28 cellular contexts compared by ENCODE assay signal in genomic region chr14:65723348-65723747, GRCh38.
DNase-seq lines count a peak whose midpoint lies in the region; ATAC-seq and TF ChIP-seq lines count a peak whose summit lies in the region.
"Had no signal": no experiment of that assay in that cellular context is flagged by ENCODE, and none has a peak within 500 bp of the region (broad histone marks: within the 10 kb centered on the region; RNA-seq: fewer than 3 reads in every experiment).

No MANE protein-coding gene starts in this region.

- H3K27me3 ChIP-seq in thyroid gland, result no peaks in the 10 kb centered on the region
- H3K27me3 ChIP-seq: dorsolateral prefrontal cortex, heart left ventricle, MG63, spleen, tibial nerve had no signal

- WGBS in thyroid gland, 2 donors, result 74 to 82% methylated on average over 3 of the region's 3 CpGs

- no peaks in the 10 kb centered on the region for H3K27me3 Mint-ChIP-seq in activated naive CD4-positive, alpha-beta T cell treated with anti-CD3 and anti-CD28 coated beads, Interleukin-2, amount 10 ng/mL, durations not matched to agents 7 days and 5 days
- no peaks in the 10 kb centered on the region for H3K27me3 Mint-ChIP-seq in activated CD8-positive, alpha-beta T cell treated with anti-CD3 and anti-CD28 coated beads for 36 hours
- H3K27me3 Mint-ChIP-seq in stimulated activated naive CD8-positive, alpha-beta T cell treated with anti-CD3 and anti-CD28 coated beads, Interleukin-15, amount 100 ng/mL, for 72 hours, result no peaks in the 10 kb centered on the region
- H3K27me3 Mint-ChIP-seq: naive thymus-derived CD4-positive, alpha-beta T cell had no signal

- H3K27ac ChIP-seq in thyroid gland, result no peak overlapping the region
- H3K27ac ChIP-seq: dorsolateral prefrontal cortex, heart left ventricle, spleen, tibial nerve had no signal

- peaks cover 0 to 3% of the 10 kb centered on the region in 2 donors for H3K4me1 ChIP-seq in thyroid gland
- H3K4me1 ChIP-seq: heart left ventricle, tibial nerve had no signal

- no peak for DNase-seq in activated naive CD4-positive, alpha-beta T cell treated with anti-CD3 and anti-CD28 coated beads, Interleukin-2, amount 10 ng/mL, durations not matched to agents 7 days and 5 days
- DNase-seq in activated naive CD4-positive, alpha-beta T cell treated with anti-CD3 and anti-CD28 coated beads, Interleukin-2, amount 50 U/mL, for 72 hours (ENCODE audit: low spot score in 2 of 2), result no peak
- no peak for DNase-seq in activated CD8-positive, alpha-beta T cell treated with anti-CD3 and anti-CD28 coated beads for 36 hours
- no peak for DNase-seq in stimulated activated naive CD8-positive, alpha-beta T cell treated with anti-CD3 and anti-CD28 coated beads, Interleukin-15, amount 100 ng/mL, for 72 hours
- DNase-seq in SKM-1 treated with dmso at 0.1 percent for 144 hours (lab: John Stamatoyannopoulos, UW; ENCODE audit: unreplicated experiment) (no peak), C1 segment of cervical spinal cord (lab: John Stamatoyannopoulos, UW) (no peak), thyroid gland (no peak)
- DNase-seq: activated gamma-delta T cell; anterior cingulate cortex; DMS 273 treated with DMSO at 0.1 percent for 48 hours; dorsolateral prefrontal cortex; HCEC 1CT; heart left ventricle; IMR-90; left cardiac atrium; mesenchymal stem cell; MG63; naive thymus-derived CD4-positive, alpha-beta T cell; NCI-H1436 treated with DMSO at 0.1 percent for 48 hours; retina; spleen; stimulated activated CD4-positive, alpha-beta T cell treated with anti-CD3 and anti-CD28 coated beads, Interleukin-4, amount 100 ng/mL, for 1 hour; stimulated activated naive CD4-positive, alpha-beta T cell treated with Interleukin-2 at 50 U/mL for 16 hours had no signal

- no peak overlapping the region for H3K4me3 ChIP-seq in thyroid gland (replicated peaks in 1 of 3)
- H3K4me3 ChIP-seq: dorsolateral prefrontal cortex, heart left ventricle, MG63, spleen, tibial nerve had no signal

- peak overlapping the region; percentile 24 for H3K4me3 Mint-ChIP-seq in activated naive CD4-positive, alpha-beta T cell treated with anti-CD3 and anti-CD28 coated beads, Interleukin-2, amount 10 ng/mL, durations not matched to agents 7 days and 5 days
- H3K4me3 Mint-ChIP-seq in activated CD8-positive, alpha-beta T cell treated with anti-CD3 and anti-CD28 coated beads for 36 hours, result no peak overlapping the region
- H3K4me3 Mint-ChIP-seq in stimulated activated naive CD8-positive, alpha-beta T cell treated with anti-CD3 and anti-CD28 coated beads, Interleukin-15, amount 100 ng/mL, for 72 hours, result peak overlapping the region; percentile 2 to 17
- H3K4me3 Mint-ChIP-seq: CD14-positive monocyte had no signal

- ATAC-seq in activated naive CD4-positive, alpha-beta T cell treated with anti-CD3 and anti-CD28 coated beads, Interleukin-2, amount 50 U/mL, for 72 hours, result no peak
- ATAC-seq in HG03354 (IDR thresholded peaks at IDR 0.05; ENCODE audit: poor library complexity, severe bottlenecking, unreplicated experiment), result peak; percentile 42
- ATAC-seq in activated CD8-positive, alpha-beta T cell treated with anti-CD3 and anti-CD28 coated beads for 36 hours, result peak; percentile 51
- peak; percentile 43 for ATAC-seq in stimulated activated naive CD8-positive, alpha-beta T cell treated with anti-CD3 and anti-CD28 coated beads, Interleukin-15, amount 100 ng/mL, for 72 hours
- ATAC-seq: activated CD4-positive, CD25-positive, alpha-beta regulatory T cell treated with anti-CD3 and anti-CD28 coated beads, Interleukin-2, amount 50 U/mL, for 24 hours; heart left ventricle; left cardiac atrium; naive thymus-derived CD4-positive, alpha-beta T cell; SK-N-SH treated with all-trans-retinoic acid at 6 μM for 48 hours had no signal

- no peak for TF ChIP-seq CTCF in activated CD8-positive, alpha-beta T cell treated with anti-CD3 and anti-CD28 coated beads for 36 hours (IDR thresholded peaks at IDR 0.05)
- no peak for TF ChIP-seq CTCF in thyroid gland (IDR thresholded peaks at IDR 0.05)

- POLR2A ChIA-PET in activated CD8-positive, alpha-beta T cell treated with anti-CD3 and anti-CD28 coated beads for 36 hours (lab: Charles Lee), result no interaction called here

- H3K36me3 ChIP-seq in thyroid gland, result no peaks in the 10 kb centered on the region
- H3K36me3 ChIP-seq: MG63 had no signal

- H3K27ac Mint-ChIP-seq in activated naive CD4-positive, alpha-beta T cell treated with anti-CD3 and anti-CD28 coated beads, Interleukin-2, amount 10 ng/mL, durations not matched to agents 7 days and 5 days, result peak overlapping the region; percentile 88
- H3K27ac Mint-ChIP-seq in activated naive CD4-positive, alpha-beta T cell treated with anti-CD3 and anti-CD28 coated beads, Interleukin-2, amount 50 U/mL, for 72 hours, result no peak overlapping the region
- peak overlapping the region; percentile 75 for H3K27ac Mint-ChIP-seq in activated CD8-positive, alpha-beta T cell treated with anti-CD3 and anti-CD28 coated beads for 36 hours
- H3K27ac Mint-ChIP-seq in stimulated activated naive CD8-positive, alpha-beta T cell treated with anti-CD3 and anti-CD28 coated beads, Interleukin-15, amount 100 ng/mL, for 72 hours, result peak overlapping the region in 1 of 2 donors; percentile 82
- H3K27ac Mint-ChIP-seq: CD14-positive monocyte had no signal

- no peak for TF ChIP-seq POLR2A in thyroid gland (IDR thresholded peaks at IDR 0.05)

- peaks cover 38% of the 10 kb centered on the region for H3K9me3 Mint-ChIP-seq in activated naive CD4-positive, alpha-beta T cell treated with anti-CD3 and anti-CD28 coated beads, Interleukin-2, amount 10 ng/mL, durations not matched to agents 7 days and 5 days
- peaks cover 5 to 12% of the 10 kb centered on the region in 2 donors for H3K9me3 Mint-ChIP-seq in activated naive CD4-positive, alpha-beta T cell treated with anti-CD3 and anti-CD28 coated beads, Interleukin-2, amount 50 U/mL, for 72 hours
- H3K9me3 Mint-ChIP-seq in activated CD8-positive, alpha-beta T cell treated with anti-CD3 and anti-CD28 coated beads for 36 hours, result peaks cover 13% of the 10 kb centered on the region
- H3K9me3 Mint-ChIP-seq in stimulated activated naive CD8-positive, alpha-beta T cell treated with anti-CD3 and anti-CD28 coated beads, Interleukin-15, amount 100 ng/mL, for 72 hours, result peaks cover 13 to 37% of the 10 kb centered on the region in 2 donors

- peaks cover 79% of the 10 kb centered on the region for H3K36me3 Mint-ChIP-seq in activated naive CD4-positive, alpha-beta T cell treated with anti-CD3 and anti-CD28 coated beads, Interleukin-2, amount 10 ng/mL, durations not matched to agents 7 days and 5 days
- H3K36me3 Mint-ChIP-seq in activated naive CD4-positive, alpha-beta T cell treated with anti-CD3 and anti-CD28 coated beads, Interleukin-2, amount 50 U/mL, for 72 hours, result peaks cover 34 to 76% of the 10 kb centered on the region in 2 donors
- H3K36me3 Mint-ChIP-seq in activated CD8-positive, alpha-beta T cell treated with anti-CD3 and anti-CD28 coated beads for 36 hours (ENCODE audit: low read depth), result peaks cover 66% of the 10 kb centered on the region

- intact Hi-C loops in activated CD8-positive, alpha-beta T cell treated with anti-CD3 and anti-CD28 coated beads for 36 hours (cut with micrococcal nuclease), result no loop called here
- intact Hi-C loops in thyroid gland (cut with DNase I), result no loop called here

- peaks cover 36% of the 10 kb centered on the region for H3K4me1 Mint-ChIP-seq in activated naive CD4-positive, alpha-beta T cell treated with anti-CD3 and anti-CD28 coated beads, Interleukin-2, amount 10 ng/mL, durations not matched to agents 7 days and 5 days
- peaks cover 25% of the 10 kb centered on the region for H3K4me1 Mint-ChIP-seq in activated CD8-positive, alpha-beta T cell treated with anti-CD3 and anti-CD28 coated beads for 36 hours (ENCODE audit: low read depth)
- peaks cover 24% of the 10 kb centered on the region for H3K4me1 Mint-ChIP-seq in stimulated activated naive CD8-positive, alpha-beta T cell treated with anti-CD3 and anti-CD28 coated beads, Interleukin-15, amount 100 ng/mL, for 72 hours
- H3K4me1 Mint-ChIP-seq: CD14-positive monocyte had no signal

- CTCF ChIA-PET in activated naive CD4-positive, alpha-beta T cell treated with anti-CD3 and anti-CD28 coated beads, Interleukin-2, amount 10 ng/mL, durations not matched to agents 7 days and 5 days (lab: Charles Lee), result interaction anchor here (0.6 to 0.7 kb wide), 2 partner anchors 238 to 437 kb away, joined by 3 read pairs; no protein-coding TSS in a partner anchor
- CTCF ChIA-PET in activated CD8-positive, alpha-beta T cell treated with anti-CD3 and anti-CD28 coated beads for 36 hours (lab: Charles Lee), result no interaction called here

- no peaks in the 10 kb centered on the region for H3K9me3 ChIP-seq in thyroid gland

Comparison
In these comparisons a context has a peak if more than half of its experiments do, and no peak if none do; other contexts are left out.
1. H3K27ac Mint-ChIP-seq: peak in activated naive CD4-positive, alpha-beta T cell treated with anti-CD3 and anti-CD28 coated beads, Interleukin-2, amount 10 ng/mL, durations not matched to agents 7 days and 5 days (single experiment) and activated CD8-positive, alpha-beta T cell treated with anti-CD3 and anti-CD28 coated beads for 36 hours (single experiment); none in activated naive CD4-positive, alpha-beta T cell treated with anti-CD3 and anti-CD28 coated beads, Interleukin-2, amount 50 U/mL, for 72 hours (0 of 2).
2. ATAC-seq: peak in HG03354 (single experiment), activated CD8-positive, alpha-beta T cell treated with anti-CD3 and anti-CD28 coated beads for 36 hours (single experiment) and stimulated activated naive CD8-positive, alpha-beta T cell treated with anti-CD3 and anti-CD28 coated beads, Interleukin-15, amount 100 ng/mL, for 72 hours (single experiment); none in activated naive CD4-positive, alpha-beta T cell treated with anti-CD3 and anti-CD28 coated beads, Interleukin-2, amount 50 U/mL, for 72 hours (0 of 2).